In the genomic region with DNA sequence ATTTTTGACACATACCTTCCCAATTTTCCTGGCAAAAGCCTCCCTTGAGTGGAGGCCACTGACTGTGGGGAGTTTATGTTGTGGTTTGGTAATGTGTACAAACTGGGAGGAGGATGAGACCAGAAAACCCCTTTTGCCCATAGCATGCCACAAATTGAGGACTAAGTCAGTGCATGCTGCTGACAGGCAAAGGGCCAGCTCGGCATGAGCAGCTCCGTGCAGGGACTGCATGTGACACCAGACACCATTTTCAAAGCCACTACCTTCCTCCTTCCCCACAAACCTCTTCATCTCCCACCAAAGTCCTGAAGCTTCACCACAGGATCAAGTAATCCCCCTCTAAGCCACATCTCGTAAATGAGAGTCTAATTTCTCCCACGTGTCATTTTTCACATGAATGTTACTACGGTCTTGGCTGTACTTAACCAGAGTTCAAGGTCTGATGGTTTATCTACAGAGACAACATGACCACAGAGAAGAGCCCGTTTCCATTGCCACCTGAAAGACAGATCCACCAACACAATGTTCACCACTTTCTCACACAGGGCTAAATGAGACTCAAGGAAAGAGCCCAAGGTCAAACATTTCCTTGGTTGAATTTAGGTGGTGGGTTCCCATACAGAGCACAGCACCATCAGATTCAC, we compare ENCODE assay signal across 25 cellular contexts.
DNase-seq lines count a peak whose midpoint lies in the region; ATAC-seq and FAIRE-seq lines count a peak whose summit lies in the region.
"Had no signal": no experiment of that assay in that cellular context is flagged by ENCODE, and none has a peak within 500 bp of the region (broad histone marks: within the 10 kb centered on the region; RNA-seq: fewer than 3 reads in every experiment).

No MANE protein-coding gene starts in this region.

- H3K9me3 ChIP-seq in SJCRH30 (replicated peaks), result no peaks in the 10 kb centered on the region
- H3K9me3 ChIP-seq: upper lobe of left lung had no signal

- no peak overlapping the region for H3K4me3 ChIP-seq in SJCRH30
- H3K4me3 ChIP-seq: lung, upper lobe of left lung had no signal

- DNase-seq in GM18507 (ENCODE audit: extremely low spot score, insufficient read length, low read depth) (no peak), SJCRH30 (peak; percentile 38 to 76), myocyte (ENCODE audit: low read depth) (peak; percentile 15), mesenteric fat pad (ENCODE audit: low spot score) (no peak)
- no peak for DNase-seq in stimulated activated CD4-positive, alpha-beta T cell treated with anti-CD3 and anti-CD28 coated beads, Interleukin-1b, Interleukin-23, amount 100 ng/mL, for 48 hours
- DNase-seq: activated B cell treated with CpG ODN at 0.5 μM for 24 hours; activated CD8-positive, alpha-beta T cell treated with anti-CD3 and anti-CD28 coated beads for 36 hours; activated naive CD4-positive, alpha-beta T cell treated with anti-CD3 and anti-CD28 coated beads, Interleukin-2, amount 10 ng/mL, durations not matched to agents 7 days and 5 days; activated T-cell treated with anti-CD3 and anti-CD28 coated beads, Interleukin-2, amount 50 U/mL, for 24 hours; aorta; effector memory CD4-positive, alpha-beta T cell; head of caudate nucleus; KG1; naive thymus-derived CD4-positive, alpha-beta T cell; NCI-H1105; NCI-H2081 treated with DMSO at 0.1 percent for 48 hours; NCI-H524; stimulated activated CD4-positive, alpha-beta T cell treated with anti-CD3 and anti-CD28 coated beads, Interleukin-4, amount 100 ng/mL, for 1 hour; stimulated activated naive CD8-positive, alpha-beta T cell treated with anti-CD3 and anti-CD28 coated beads, Interleukin-15, amount 100 ng/mL, for 72 hours; T-helper 2 cell; upper lobe of left lung had no signal

- peak; percentile 40 for ATAC-seq in HG02759 (IDR thresholded peaks at IDR 0.05; ENCODE audit: unreplicated experiment)
- ATAC-seq in GM19324 (IDR thresholded peaks at IDR 0.05; ENCODE audit: low FRiP score, unreplicated experiment), result no peak
- ATAC-seq: activated CD8-positive, alpha-beta T cell treated with anti-CD3 and anti-CD28 coated beads for 36 hours; naive thymus-derived CD4-positive, alpha-beta T cell; stimulated activated naive CD8-positive, alpha-beta T cell treated with anti-CD3 and anti-CD28 coated beads, Interleukin-15, amount 100 ng/mL, for 72 hours had no signal

- H3K27ac ChIP-seq in SJCRH30, result no peak overlapping the region
- H3K27ac ChIP-seq: upper lobe of left lung had no signal

- peaks cover 40% of the 10 kb centered on the region for H3K4me1 ChIP-seq in SJCRH30

- H3K36me3 ChIP-seq in SJCRH30, result peaks cover 7% of the 10 kb centered on the region; the same call in 1 of the 2 replicates
- H3K36me3 ChIP-seq: upper lobe of left lung had no signal

- no peaks in the 10 kb centered on the region for H3K27me3 ChIP-seq in SJCRH30
- H3K27me3 ChIP-seq: upper lobe of left lung had no signal

- FAIRE-seq in GM18507 (lab: Jason Lieb, UNC), result peak; percentile 75
- FAIRE-seq: G401.6 had no signal

Comparison
In these comparisons a context has a peak if more than half of its experiments do, and no peak if none do; other contexts are left out.
1. DNase-seq: peak in SJCRH30 (2 of 2) and myocyte (single experiment); none in GM18507 (single experiment), mesenteric fat pad (single experiment) and stimulated activated CD4-positive, alpha-beta T cell treated with anti-CD3 and anti-CD28 coated beads, Interleukin-1b, Interleukin-23, amount 100 ng/mL, for 48 hours (single experiment).